ENCODE assay signal across 8 cellular contexts in genomic region chr5:54520940-54521339, GRCh38. TPM values are rescaled to one million over a fixed set of nuclear protein-coding genes. Genes with fewer than 3 reads are reported as not detected.
A peak's percentile ranks its signal among the peaks of the same experiment; 100 is the strongest.
DNase-seq lines count a peak whose midpoint lies in the region; ATAC-seq and TF ChIP-seq lines count a peak whose summit lies in the region.

No MANE protein-coding gene starts in this region.

- H3K27ac ChIP-seq in cardiac muscle cell (peak overlapping the region; percentile 76), caudate nucleus (ENCODE audit: low read depth, low read length) (peak overlapping the region; percentile 81), urinary bladder (ENCODE audit: low read depth) (no peak overlapping the region)

- DNase-seq in cardiac muscle cell (ENCODE audit: low read depth in 1 of 2, low spot score in 1 of 2) (peak in 1 of 2 donors; percentile 58), Right ventricle myocardium superior (no peak), caudate nucleus (lab: John Stamatoyannopoulos, UW) (no peak)
- DNase-seq in stimulated activated CD4-positive, alpha-beta T cell treated with anti-CD3 and anti-CD28 coated beads, Interleukin-15, amount 100 ng/mL, for 24 hours: no peak
- DNase-seq in activated effector memory CD4-positive, alpha-beta T cell treated with Interleukin-2 at 50 U/mL for 16 hours: no peak

- no peak for TF ChIP-seq CTCF in cardiac muscle cell (IDR thresholded peaks at IDR 0.05; ENCODE audit: low read depth, low read length)

- intact Hi-C loops in Right ventricle myocardium superior (cut with DNase I): loop anchor here (10.0 kb wide), 1 partner anchor 194 kb away; no protein-coding TSS in a partner anchor

- H3K9me3 ChIP-seq in cardiac muscle cell (ENCODE audit: low read depth) (no peaks in the 10 kb centered on the region), mononuclear cell (ENCODE audit: low read depth, low read length) (no peaks in the 10 kb centered on the region)

- 58% methylated on average over 2 of the region's 2 CpGs for WGBS in urinary bladder

- no peaks in the 10 kb centered on the region for H3K36me3 ChIP-seq in cardiac muscle cell
- no peaks in the 10 kb centered on the region for H3K36me3 ChIP-seq in urinary bladder (ENCODE audit: insufficient read depth)

- ATAC-seq in Right ventricle myocardium superior (ENCODE audit: poor library complexity) (no peak), HG03175 (IDR thresholded peaks at IDR 0.05; ENCODE audit: unreplicated experiment) (no peak)

- no peaks in the 10 kb centered on the region for H3K27me3 ChIP-seq in cardiac muscle cell
- peaks cover 3% of the 10 kb centered on the region for H3K27me3 ChIP-seq in mononuclear cell (ENCODE audit: insufficient read depth, low read length)

- H3K4me1 ChIP-seq in cardiac muscle cell (ENCODE audit: low read depth) (peaks cover 50% of the 10 kb centered on the region), mononuclear cell (ENCODE audit: insufficient read depth, low read length) (peaks cover 74% of the 10 kb centered on the region), urinary bladder (ENCODE audit: insufficient read depth) (peaks cover 2% of the 10 kb centered on the region)

- peak overlapping the region; percentile 86 for H3K4me3 ChIP-seq in cardiac muscle cell
- peak overlapping the region; percentile 98 for H3K4me3 ChIP-seq in mononuclear cell (ENCODE audit: low read length)
- peak overlapping the region; percentile 100 for H3K4me3 ChIP-seq in urinary bladder (ENCODE audit: low read depth, low read length)

RNA-seq across cellular contexts. Expression of gene SNX18, which starts 3.4 kb away (rescaled TPM):
- total RNA-seq in cardiac muscle cell (108 and 120 TPM in 2 replicates), Right ventricle myocardium superior (24.9 TPM), mononuclear cell (83.6 TPM), urinary bladder (43.6 TPM)
- polyA plus RNA-seq in cardiac muscle cell (8.7 and 15.6 TPM in 2 replicates), urinary bladder (17.2 TPM)
